In genomic region chr6:15299430-15300131, GRCh38 we compare ENCODE assay signal across 9 cellular contexts. TPM values are rescaled to one million over a fixed set of nuclear protein-coding genes. Genes with fewer than 3 reads are reported as not detected.
DNase-seq lines count a peak whose midpoint lies in the region; ATAC-seq, FAIRE-seq and TF ChIP-seq lines count a peak whose summit lies in the region.
"Had no signal": no experiment of that assay in that cellular context is flagged by ENCODE, and none has a peak within 500 bp of the region (broad histone marks: within the 10 kb centered on the region; RNA-seq: fewer than 3 reads in every experiment).

No MANE protein-coding gene starts in this region.

- H3K27me3 ChIP-seq in PC-3 (ENCODE audit: low read length): no peaks in the 10 kb centered on the region
- no peaks in the 10 kb centered on the region for H3K27me3 ChIP-seq in small intestine (ENCODE audit: control insufficient read depth in 2 of 2, insufficient read depth in 2 of 2, low read length in 2 of 2)
- H3K27me3 ChIP-seq in Karpas-422 (ENCODE audit: low read length): no peaks in the 10 kb centered on the region

- H4K20me1 ChIP-seq in PC-3 (ENCODE audit: low read length): peaks cover 15% of the 10 kb centered on the region; the same call in 1 of the 2 replicates
- H4K20me1 ChIP-seq in Karpas-422 (ENCODE audit: insufficient read depth, low read depth, low read length): peaks cover 50% of the 10 kb centered on the region

- H3K9me3 ChIP-seq in PC-3 (ENCODE audit: low read length) (no peaks in the 10 kb centered on the region), small intestine (ENCODE audit: control insufficient read depth, low read depth) (no peaks in the 10 kb centered on the region), Karpas-422 (ENCODE audit: low read length) (no peaks in the 10 kb centered on the region)

- no peak overlapping the region for H3K9ac ChIP-seq in PC-3 (ENCODE audit: low read length)
- no peak overlapping the region for H3K9ac ChIP-seq in Karpas-422 (ENCODE audit: low read length)

- ATAC-seq in GM18909 (IDR thresholded peaks at IDR 0.05; ENCODE audit: poor library complexity, unreplicated experiment) (peak; percentile 83), HG03025 (IDR thresholded peaks at IDR 0.05; ENCODE audit: low FRiP score, unreplicated experiment) (peak; percentile 77), PC-3 (no peak)

- H3K79me2 ChIP-seq in PC-3 (ENCODE audit: low read length) (peaks cover 93% of the 10 kb centered on the region), Karpas-422 (ENCODE audit: low read length) (no peaks in the 10 kb centered on the region)

- no peak overlapping the region for H3K4me3 ChIP-seq in PC-3 (ENCODE audit: low read length)
- no peak overlapping the region for H3K4me3 ChIP-seq in choroid plexus epithelial cell (ENCODE audit: low read depth, low read length)
- no peak overlapping the region for H3K4me3 ChIP-seq in small intestine (ENCODE audit: low read depth in 1 of 2, low read length in 2 of 2)
- no peak overlapping the region for H3K4me3 ChIP-seq in Karpas-422 (ENCODE audit: low read length)

- no peak overlapping the region for H3K4me2 ChIP-seq in PC-3 (ENCODE audit: low read length)
- no peak overlapping the region for H3K4me2 ChIP-seq in Karpas-422 (ENCODE audit: low read depth, low read length, poor library complexity, severe bottlenecking)

- WGBS in small intestine, 3 donors: 57 to 70% (median 61%) methylated on average over 8 of the region's 8 CpGs

- intact Hi-C loops in PC-3 (cut with micrococcal nuclease): no loop called here

- no peaks in the 10 kb centered on the region for H3F3A ChIP-seq in PC-3 (ENCODE audit: low read length, unreplicated experiment)

- no peak for TF ChIP-seq CTCF in PC-3 (conservative IDR thresholded peaks at IDR 0.05; ENCODE audit: low read depth, low read length)
- TF ChIP-seq CTCF in choroid plexus epithelial cell (conservative IDR thresholded peaks at IDR 0.05; ENCODE audit: low read depth, low read length): no peak

- CTCF ChIA-PET in PC-3 (lab: Charles Lee): no interaction called here

- DNase-seq in AG08396 (ENCODE audit: low spot score) (peak; percentile 28), PC-3 (peak; percentile 34), choroid plexus epithelial cell (ENCODE audit: low read depth) (peak; percentile 49), small intestine (peak; percentile 58), NCI-H2227 (lab: John Stamatoyannopoulos, UW; ENCODE audit: unreplicated experiment) (no peak), Karpas-422 (no peak)

- no TSS peak for BruUV-seq in PC-3 (replicated peaks; lab: Mats Ljungman, UMichigan)

- no peaks in the 10 kb centered on the region for H3K36me3 ChIP-seq in PC-3 (ENCODE audit: low read depth, low read length)
- no peaks in the 10 kb centered on the region for H3K36me3 ChIP-seq in small intestine (ENCODE audit: control insufficient read depth in 2 of 2, insufficient read depth in 2 of 2, low read length in 2 of 2)
- no peaks in the 10 kb centered on the region for H3K36me3 ChIP-seq in Karpas-422 (ENCODE audit: insufficient read depth, low read length)

- FAIRE-seq in small intestine (lab: Jason Lieb, UNC): no peak
- FAIRE-seq: G401.6 had no signal

- no peaks in the 10 kb centered on the region for H3K9me2 ChIP-seq in PC-3 (replicated peaks; ENCODE audit: low read length)
- H3K9me2 ChIP-seq in Karpas-422 (replicated peaks; ENCODE audit: insufficient read depth, low read length): no peaks in the 10 kb centered on the region

- POLR2A ChIA-PET in PC-3 (lab: Charles Lee; ENCODE audit: unreplicated experiment): no interaction called here

- H2AFZ ChIP-seq in PC-3 (ENCODE audit: low read length) (no peak overlapping the region), Karpas-422 (ENCODE audit: low read length) (no peak overlapping the region)

- H3K27ac ChIP-seq in PC-3 (ENCODE audit: low read length) (no peak overlapping the region), small intestine (ENCODE audit: low read depth in 1 of 2, low read length in 1 of 2) (peak overlapping the region; percentile 37 to 47), Karpas-422 (ENCODE audit: low read length) (no peak overlapping the region)

- H3K4me1 ChIP-seq in PC-3 (ENCODE audit: insufficient read depth, low read length) (peaks cover 10% of the 10 kb centered on the region; the same call in 1 of the 2 replicates), small intestine (ENCODE audit: control insufficient read depth in 2 of 2, insufficient read depth in 1 of 2, low read depth in 1 of 2, low read length in 1 of 2) (peaks cover 16 to 46% of the 10 kb centered on the region in 2 donors), Karpas-422 (ENCODE audit: low read length) (no peaks in the 10 kb centered on the region)

RNA-seq across cellular contexts. Expression of gene JARID2, which starts 53.7 kb away (rescaled TPM):
- total RNA-seq in PC-3 (2014; rRNA removed): 11.0 and 13.1 TPM in 2 replicates
- 1 to 10 TPM; 4.9 to 8.0 (median 5.4) TPM for polyA plus RNA-seq in small intestine
- 2.8 and 5.1 TPM in 2 replicates for total RNA-seq in Karpas-422 (2014; rRNA removed; shearing (Covaris generic); ENCODE audit: low replicate concordance)

Comparison
In these comparisons a context has a peak if more than half of its experiments do, and no peak if none do; other contexts are left out.
1. DNase-seq: peak in AG08396 (single experiment), PC-3 (single experiment), choroid plexus epithelial cell (single experiment) and small intestine (single experiment); none in NCI-H2227 (single experiment) and Karpas-422 (single experiment).
2. H3K27ac ChIP-seq: peak in small intestine (2 of 2); none in PC-3 (single experiment) and Karpas-422 (single experiment).